Comparison of ENCODE assay signal across 1 cellular context in the genomic region with DNA sequence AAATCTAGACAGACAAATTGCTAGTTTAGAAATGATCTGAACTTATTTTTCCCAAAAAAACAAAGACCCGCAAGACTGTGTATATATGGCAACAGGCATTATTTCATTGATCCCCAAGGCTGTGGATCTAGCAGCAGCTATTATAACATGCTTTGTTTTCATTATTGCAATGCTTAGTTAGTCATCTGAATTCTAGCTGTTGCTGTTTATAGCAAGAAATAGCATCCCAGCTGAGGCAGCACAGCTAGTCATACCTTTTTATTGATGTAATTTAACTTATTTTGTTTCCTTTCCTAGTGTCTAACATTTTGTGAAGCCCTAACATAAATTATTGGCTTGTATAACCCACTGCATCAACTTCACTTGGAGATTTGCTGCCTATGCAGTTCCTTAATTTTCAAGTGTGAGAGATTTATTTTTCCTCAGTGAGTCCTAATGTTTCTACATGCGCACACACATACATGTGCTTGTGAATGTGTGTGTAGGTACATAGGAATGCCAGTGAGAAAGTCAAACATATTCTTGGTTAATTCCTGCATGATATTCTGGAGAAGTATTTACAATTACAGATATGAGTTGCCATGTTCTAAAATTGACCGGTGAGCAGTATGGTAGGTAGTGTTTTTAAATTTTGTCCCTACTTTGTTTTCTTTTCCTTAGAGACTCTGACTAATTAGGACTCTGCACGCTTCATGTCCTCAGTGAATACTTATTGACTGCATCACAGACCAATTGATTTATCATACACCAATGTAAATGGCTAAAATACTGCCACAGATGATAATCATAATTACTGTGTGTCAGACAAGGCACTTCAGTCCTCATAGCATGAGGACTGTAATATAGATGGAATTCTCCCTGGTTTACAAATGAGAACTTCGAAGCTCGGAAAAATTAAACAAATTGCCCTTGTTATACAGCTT.
TF ChIP-seq lines count a peak whose summit lies in the region.

No MANE protein-coding gene starts in this region.

TF ChIP-seq in IMR-90, 13 proteins besides CTCF, POLR2A, EP300 and RAD21 (continued from another document):
- TF ChIP-seq NFE2L2 (IDR thresholded peaks at IDR 0.05; ENCODE audit: low read depth, low read length), result no peak
- no peak for TF ChIP-seq MXI1 (IDR thresholded peaks at IDR 0.05; ENCODE audit: borderline replicate concordance, low read depth, low read length)
- 0 out of 2 replicates have a peak, but pooled peaks have one; percentile 20 for TF ChIP-seq BHLHE40 (IDR thresholded peaks at IDR 0.05; ENCODE audit: low read depth, low read length)
- no peak for TF ChIP-seq RFX5 (IDR thresholded peaks at IDR 0.05; ENCODE audit: low read depth, low read length)
- TF ChIP-seq MAFK (IDR thresholded peaks at IDR 0.05; ENCODE audit: low read depth, low read length), result peak; percentile 54; the same call in 1 of the 2 replicates
- peak; percentile 84 for TF ChIP-seq CEBPB (IDR thresholded peaks at IDR 0.05; ENCODE audit: low read depth, low read length)
- TF ChIP-seq CHD1 (IDR thresholded peaks at IDR 0.05; ENCODE audit: low read depth, low read length), result no peak
- peak; percentile 73 for TF ChIP-seq FOS (IDR thresholded peaks at IDR 0.05; ENCODE audit: low read depth, low read length)
TF ChIP-seq in IMR-90: peak in this region for 5.
